Comparison of ENCODE assay signal across 12 cellular contexts in genomic region chr17:80858301-80859003, GRCh38.
A peak's percentile ranks its signal among the peaks of the same experiment; 100 is the strongest.
DNase-seq lines count a peak whose midpoint lies in the region; ATAC-seq and TF ChIP-seq lines count a peak whose summit lies in the region.
"Had no signal": no experiment of that assay in that cellular context is flagged by ENCODE, and none has a peak within 500 bp of the region (broad histone marks: within the 10 kb centered on the region; RNA-seq: fewer than 3 reads in every experiment).

No MANE protein-coding gene starts in this region.

- H4K20me1 ChIP-seq in GM23248 (ENCODE audit: insufficient read depth), result no peaks in the 10 kb centered on the region

- in situ Hi-C loops in GM23248 (cut with MboI), result no loop called here

- H3K4me3 ChIP-seq in GM23248, result no peak overlapping the region
- H3K4me3 ChIP-seq in RWPE2 (ENCODE audit: severe bottlenecking), result no peak overlapping the region
- H3K4me3 ChIP-seq in dorsolateral prefrontal cortex, result peak overlapping the region in 1 of 59 donors; percentile 38
- no peak overlapping the region for H3K4me3 ChIP-seq in rectal smooth muscle tissue (ENCODE audit: low read length)
- H3K4me3 ChIP-seq in CD4-positive, alpha-beta memory T cell (ENCODE audit: low read length in 2 of 2), result no peak overlapping the region
- H3K4me3 ChIP-seq: Peyer's patch had no signal

- intact Hi-C loops in dorsolateral prefrontal cortex (cut with DNase I), result loop anchor here in 1 of 2 donors (2.0 kb wide), 1 partner anchor 26 kb away; no protein-coding TSS in a partner anchor
- intact Hi-C loops in CD4-positive, alpha-beta memory T cell (cut with micrococcal nuclease), result no loop called here

- peak overlapping the region in 1 of 8 donors; percentile 15 for H3K4me3 Mint-ChIP-seq in CD4-positive, alpha-beta memory T cell

- WGBS in GM23248 (ENCODE audit: low coverage in 1 of 2, low lambda C conversion rate in 2 of 2, missing lambda C conversion rate in 2 of 2), 2 experiments, result 85 to 87% methylated on average over 18 to 20 of the region's 20 CpGs

- H3K4me2 ChIP-seq in GM23248 (ENCODE audit: unreplicated experiment), result peak overlapping the region; percentile 24

- H3K4me1 Mint-ChIP-seq in CD4-positive, alpha-beta memory T cell, result peaks cover 26 to 64% (median 45%) of the 10 kb centered on the region in 4 donors

- peak overlapping the region; percentile 69 for H3K9ac ChIP-seq in GM23248
- no peak overlapping the region for H3K9ac ChIP-seq in rectal smooth muscle tissue (ENCODE audit: low read length)

- H3F3A ChIP-seq in GM23248 (ENCODE audit: insufficient read depth), result peaks cover 18% of the 10 kb centered on the region

- CTCF ChIA-PET in CD4-positive, alpha-beta memory T cell (lab: Charles Lee; ENCODE audit: partially characterized antibody), result interaction anchor here (2.7 kb wide), 1 partner anchor 42 kb away, joined by 10 read pairs; no protein-coding TSS in a partner anchor

- POLR2A ChIA-PET in CD4-positive, alpha-beta memory T cell (lab: Charles Lee; ENCODE audit: partially characterized antibody), result interaction anchor here (1.2 to 2.4 kb wide), 2 partner anchors 9 to 11 kb away, joined by 3 to 14 read pairs; no protein-coding TSS in a partner anchor

- H3K9me3 ChIP-seq in GM23248 (ENCODE audit: low read depth), result no peaks in the 10 kb centered on the region
- H3K9me3 ChIP-seq in RWPE2 (ENCODE audit: severe bottlenecking), result no peaks in the 10 kb centered on the region
- no peaks in the 10 kb centered on the region for H3K9me3 ChIP-seq in CD4-positive, alpha-beta memory T cell (ENCODE audit: control insufficient read depth in 1 of 2, low read length in 2 of 2)
- H3K9me3 ChIP-seq: Peyer's patch had no signal

- H3K27ac Mint-ChIP-seq in CD4-positive, alpha-beta memory T cell, result peak overlapping the region in 3 of 7 donors; percentile 8 to 54 (median 17)

- TF ChIP-seq CTCF in RWPE2 (IDR thresholded peaks at IDR 0.05; ENCODE audit: poor library complexity, severe bottlenecking) (no peak), dorsolateral prefrontal cortex (IDR thresholded peaks at IDR 0.05 in 54 of 56, conservative IDR thresholded peaks at IDR 0.05 in 2 of 56; ENCODE audit: low read depth in 1 of 56, partially characterized antibody in 56 of 56) (no peak)

- peaks cover 31 to 32% of the 10 kb centered on the region in 2 donors for H3K36me3 Mint-ChIP-seq in CD4-positive, alpha-beta memory T cell

- DNase-seq in GM23248 (no peak), RWPE2 (ENCODE audit: low spot score) (peak; percentile 53), dorsolateral prefrontal cortex (peak in 1 of 10 donors; percentile 35), Ammon's horn (ENCODE audit: low spot score) (no peak), midbrain (lab: John Stamatoyannopoulos, UW) (no peak), iPS-NIHi7 (ENCODE audit: extremely low spot score) (no peak)
- no peak for DNase-seq in CD4-positive, alpha-beta memory T cell
- DNase-seq: activated effector memory CD4-positive, alpha-beta T cell treated with Interleukin-2 at 50 U/mL for 16 hours; NCI-H1048; stimulated activated CD4-positive, alpha-beta T cell treated with anti-CD3 and anti-CD28 coated beads, Interleukin-4, amount 100 ng/mL, for 24 hours had no signal

- H3K79me2 ChIP-seq in GM23248 (ENCODE audit: insufficient read depth), result no peaks in the 10 kb centered on the region

- H3K27ac ChIP-seq in GM23248 (peak overlapping the region; percentile 63), RWPE2 (ENCODE audit: poor library complexity, severe bottlenecking) (peak overlapping the region; percentile 96), dorsolateral prefrontal cortex (peak overlapping the region in 45 of 59 donors; percentile 8 to 86 (median 62)), rectal smooth muscle tissue (ENCODE audit: low read depth, low read length) (peak overlapping the region; percentile 58)
- no peak overlapping the region for H3K27ac ChIP-seq in CD4-positive, alpha-beta memory T cell (ENCODE audit: low read depth, low read length)
- H3K27ac ChIP-seq: Peyer's patch had no signal

- H3K27me3 ChIP-seq in GM23248 (replicated peaks; ENCODE audit: insufficient read depth) (no peaks in the 10 kb centered on the region), RWPE2 (ENCODE audit: insufficient read depth, poor library complexity, severe bottlenecking) (no peaks in the 10 kb centered on the region), dorsolateral prefrontal cortex (no peaks in the 10 kb centered on the region), rectal smooth muscle tissue (ENCODE audit: control insufficient read depth, insufficient read depth, low read length) (no peaks in the 10 kb centered on the region)
- no peaks in the 10 kb centered on the region for H3K27me3 ChIP-seq in CD4-positive, alpha-beta memory T cell (ENCODE audit: insufficient read depth, low read length)
- H3K27me3 ChIP-seq: Peyer's patch had no signal

- H2AFZ ChIP-seq in GM23248, result no peak overlapping the region

- no peak for ATAC-seq in RWPE2 (ENCODE audit: low read depth)

- H3K27me3 Mint-ChIP-seq in CD4-positive, alpha-beta memory T cell, result no peaks in the 10 kb centered on the region

- H3K4me1 ChIP-seq in GM23248 (ENCODE audit: insufficient read depth), result peaks cover 41% of the 10 kb centered on the region
- H3K4me1 ChIP-seq in RWPE2 (ENCODE audit: insufficient read depth, poor library complexity, severe bottlenecking), result peaks cover 57% of the 10 kb centered on the region
- peaks cover 25% of the 10 kb centered on the region for H3K4me1 ChIP-seq in rectal smooth muscle tissue (ENCODE audit: control insufficient read depth, insufficient read depth, low read length)
- H3K4me1 ChIP-seq in CD4-positive, alpha-beta memory T cell (ENCODE audit: insufficient read depth, low read length), result peaks cover 40% of the 10 kb centered on the region

- H3K9me2 ChIP-seq in GM23248 (ENCODE audit: insufficient read depth), result no peaks in the 10 kb centered on the region

- no peaks in the 10 kb centered on the region for H3K36me3 ChIP-seq in GM23248 (ENCODE audit: low read depth)
- H3K36me3 ChIP-seq in RWPE2 (ENCODE audit: low read depth), result peaks cover 29% of the 10 kb centered on the region
- H3K36me3 ChIP-seq in rectal smooth muscle tissue (ENCODE audit: control insufficient read depth, insufficient read depth, low read length), result no peaks in the 10 kb centered on the region
- no peaks in the 10 kb centered on the region for H3K36me3 ChIP-seq in CD4-positive, alpha-beta memory T cell (ENCODE audit: insufficient read depth, low read length)

- H3K9me3 Mint-ChIP-seq in CD4-positive, alpha-beta memory T cell, result peaks cover 0 to 4% (median 0%) of the 10 kb centered on the region in 8 donors
